ENCODE assay signal across 24 cellular contexts in the genomic region with DNA sequence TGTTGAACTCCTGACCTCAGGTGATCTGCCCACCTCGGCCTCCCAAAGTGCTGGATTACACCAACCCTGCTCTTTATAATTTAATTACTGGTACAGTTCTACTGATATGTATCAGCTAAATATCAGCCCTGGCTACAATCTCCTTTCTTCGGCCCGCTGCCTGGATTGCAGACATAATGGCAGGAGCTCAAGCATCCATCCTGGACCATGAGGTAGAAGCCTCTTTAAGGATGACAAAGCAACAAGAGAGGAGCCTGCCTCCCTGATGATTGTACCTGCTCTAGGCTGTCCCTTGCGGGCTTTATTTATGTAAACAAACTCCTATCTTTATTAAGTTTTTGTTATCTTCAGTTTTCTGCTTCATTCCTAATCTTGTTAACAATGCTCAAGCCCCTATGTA.
"Had no signal": no experiment of that assay in that cellular context is flagged by ENCODE, and none has a peak within 500 bp of the region (broad histone marks: within the 10 kb centered on the region; RNA-seq: fewer than 3 reads in every experiment).

No MANE protein-coding gene starts in this region.

- H3K27me3 ChIP-seq: esophagus muscularis mucosa, foreskin keratinocyte, gastroesophageal sphincter, heart left ventricle, hepatocyte, neural progenitor cell, right atrium auricular region, tibial nerve, upper lobe of left lung had no signal

- H3K27me3 Mint-ChIP-seq: memory B cell had no signal

- H3K9me3 Mint-ChIP-seq: memory B cell; natural killer cell treated with Interleukin-12 subunit alpha and Interleukin-12 subunit beta and Interleukin-15 and Interleukin-18, amount 100 ng/mL, for 72 hours; neural progenitor cell; stimulated activated effector memory CD8-positive, alpha-beta T cell treated with anti-CD3 and anti-CD28 coated beads, Interleukin-12 subunit alpha, Interleukin-12 subunit beta, amount 100 ng/mL, for 72 hours had no signal

- H3K9me3 ChIP-seq: esophagus muscularis mucosa, gastroesophageal sphincter, heart left ventricle, prostate gland, right atrium auricular region, thoracic aorta, tibial nerve, upper lobe of left lung had no signal

- H3K4me3 Mint-ChIP-seq: memory B cell; natural killer cell treated with Interleukin-12 subunit alpha and Interleukin-12 subunit beta and Interleukin-15 and Interleukin-18, amount 100 ng/mL, for 72 hours; neural progenitor cell; stimulated activated effector memory CD8-positive, alpha-beta T cell treated with anti-CD3 and anti-CD28 coated beads, Interleukin-12 subunit alpha, Interleukin-12 subunit beta, amount 100 ng/mL, for 72 hours had no signal

- H3K27ac Mint-ChIP-seq: natural killer cell treated with Interleukin-12 subunit alpha and Interleukin-12 subunit beta and Interleukin-15 and Interleukin-18, amount 100 ng/mL, for 72 hours had no signal

- H3K9ac ChIP-seq: neural progenitor cell, parathyroid adenoma had no signal

- H3K36me3 Mint-ChIP-seq: memory B cell; natural killer cell treated with Interleukin-12 subunit alpha and Interleukin-12 subunit beta and Interleukin-15 and Interleukin-18, amount 100 ng/mL, for 72 hours; neural progenitor cell; stimulated activated effector memory CD8-positive, alpha-beta T cell treated with anti-CD3 and anti-CD28 coated beads, Interleukin-12 subunit alpha, Interleukin-12 subunit beta, amount 100 ng/mL, for 72 hours had no signal

- ATAC-seq: foreskin keratinocyte; gastroesophageal sphincter; heart left ventricle; left lobe of liver; natural killer cell treated with Interleukin-12 subunit alpha and Interleukin-12 subunit beta and Interleukin-15 and Interleukin-18, amount 100 ng/mL, for 72 hours; sciatic nerve; stimulated activated effector memory CD8-positive, alpha-beta T cell treated with anti-CD3 and anti-CD28 coated beads, Interleukin-12 subunit alpha, Interleukin-12 subunit beta, amount 100 ng/mL, for 72 hours had no signal

- H3K27ac ChIP-seq: esophagus muscularis mucosa, foreskin keratinocyte, gastroesophageal sphincter, heart left ventricle, hepatocyte, neural progenitor cell, parathyroid adenoma, prostate gland, right atrium auricular region, thoracic aorta, upper lobe of left lung had no signal

- DNase-seq: dermis blood vessel endothelial cell; effector memory CD4-positive, alpha-beta T cell; foreskin keratinocyte; heart left ventricle; stimulated activated CD4-positive, alpha-beta T cell treated with anti-CD3 and anti-CD28 coated beads, Interleukin-2, amount 100 ng/mL, for 24 hours; stimulated activated CD4-positive, alpha-beta T cell treated with anti-CD3 and anti-CD28 coated beads, Interleukin-4, amount 100 ng/mL, for 24 hours; stimulated activated naive CD4-positive, alpha-beta T cell treated with Interleukin-2 at 50 U/mL for 16 hours; upper lobe of left lung had no signal

- H3K4me3 ChIP-seq: esophagus muscularis mucosa, gastroesophageal sphincter, heart left ventricle, hepatocyte, lung, neural progenitor cell, prostate gland, right atrium auricular region, smooth muscle cell, thoracic aorta, tibial nerve, upper lobe of left lung had no signal

- H3K36me3 ChIP-seq: esophagus muscularis mucosa, gastroesophageal sphincter, heart left ventricle, neural progenitor cell, prostate gland, right atrium auricular region, thoracic aorta, tibial nerve, upper lobe of left lung had no signal
